8 cellular contexts compared by ENCODE assay signal in the genomic region with DNA sequence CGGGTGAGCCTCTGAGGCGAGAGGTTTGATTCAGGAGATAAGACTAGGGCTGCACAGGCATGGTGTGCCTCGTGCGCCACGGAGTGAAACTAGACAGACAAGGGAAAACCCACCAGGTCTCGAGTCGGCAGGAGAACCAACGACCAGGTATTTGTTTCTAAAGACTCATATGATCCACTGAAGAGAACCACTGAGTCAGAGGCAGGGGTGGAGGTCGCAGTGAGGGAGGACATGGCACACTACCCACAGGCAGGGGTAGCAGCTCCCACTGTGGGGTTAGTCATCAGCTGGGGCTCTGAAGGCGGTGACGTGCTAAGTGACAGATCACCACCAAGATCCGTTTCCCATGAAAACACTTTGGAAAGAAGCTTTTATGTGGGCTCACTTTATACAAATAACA. TPM values are rescaled to one million over a fixed set of nuclear protein-coding genes. Genes with fewer than 3 reads are reported as not detected.
DNase-seq lines count a peak whose midpoint lies in the region; ATAC-seq lines count a peak whose summit lies in the region.
"Had no signal": no experiment of that assay in that cellular context is flagged by ENCODE, and none has a peak within 500 bp of the region (broad histone marks: within the 10 kb centered on the region; RNA-seq: fewer than 3 reads in every experiment).

No MANE protein-coding gene starts in this region.

- peak overlapping the region; percentile 95 for H3K27ac Mint-ChIP-seq in activated T-helper 17 cell treated with anti-CD3 and anti-CD28 coated beads, Interleukin-2, amount 50 U/mL, for 72 hours
- H3K27ac Mint-ChIP-seq in stimulated activated naive B cell treated with anti-CD40 and anti-IgM and Interleukin-4, amounts not matched to agents 10 μg/mL and 1 μg/mL and 100 μg/mL, for 72 hours = peak overlapping the region; percentile 84

- DNase-seq in RPMI7951 (ENCODE audit: low read depth) (peak; percentile 74), lung microvascular endothelial cell (ENCODE audit: low read depth in 2 of 2) (peak; percentile 32 to 90), NCI-H526 (lab: John Stamatoyannopoulos, UW) (no peak)
- no peak for DNase-seq in stimulated activated naive B cell treated with anti-CD40 and anti-IgM and Interleukin-4, amounts not matched to agents 10 μg/mL and 1 μg/mL and 100 μg/mL, for 72 hours

- peaks cover 55% of the 10 kb centered on the region for H3K4me1 Mint-ChIP-seq in activated T-helper 17 cell treated with anti-CD3 and anti-CD28 coated beads, Interleukin-2, amount 50 U/mL, for 72 hours
- H3K4me1 Mint-ChIP-seq in stimulated activated naive B cell treated with anti-CD40 and anti-IgM and Interleukin-4, amounts not matched to agents 10 μg/mL and 1 μg/mL and 100 μg/mL, for 72 hours = peaks cover 47 to 89% of the 10 kb centered on the region in 2 donors

- H3K9me3 Mint-ChIP-seq in activated T-helper 17 cell treated with anti-CD3 and anti-CD28 coated beads, Interleukin-2, amount 50 U/mL, for 72 hours = no peaks in the 10 kb centered on the region
- no peaks in the 10 kb centered on the region for H3K9me3 Mint-ChIP-seq in stimulated activated naive B cell treated with anti-CD40 and anti-IgM and Interleukin-4, amounts not matched to agents 10 μg/mL and 1 μg/mL and 100 μg/mL, for 72 hours

- ATAC-seq in activated T-helper 17 cell treated with anti-CD3 and anti-CD28 coated beads, Interleukin-2, amount 50 U/mL, for 72 hours (replicated peaks) = peak; percentile 89
- ATAC-seq in stimulated activated naive B cell treated with anti-CD40 and anti-IgM and Interleukin-4, amounts not matched to agents 10 μg/mL and 1 μg/mL and 100 μg/mL, for 72 hours (replicated peaks) = peak; percentile 67 to 90
- ATAC-seq in HG03521 (IDR thresholded peaks at IDR 0.05; ENCODE audit: unreplicated experiment) (no peak), GM21528 (IDR thresholded peaks at IDR 0.05; ENCODE audit: low FRiP score, unreplicated experiment) (no peak)
- ATAC-seq: HCT116 had no signal

- H3K36me3 Mint-ChIP-seq in activated T-helper 17 cell treated with anti-CD3 and anti-CD28 coated beads, Interleukin-2, amount 50 U/mL, for 72 hours (ENCODE audit: low read depth) = peaks cover 75% of the 10 kb centered on the region
- peaks cover 11 to 44% of the 10 kb centered on the region in 2 donors for H3K36me3 Mint-ChIP-seq in stimulated activated naive B cell treated with anti-CD40 and anti-IgM and Interleukin-4, amounts not matched to agents 10 μg/mL and 1 μg/mL and 100 μg/mL, for 72 hours

- H3K27me3 Mint-ChIP-seq in activated T-helper 17 cell treated with anti-CD3 and anti-CD28 coated beads, Interleukin-2, amount 50 U/mL, for 72 hours = no peaks in the 10 kb centered on the region
- no peaks in the 10 kb centered on the region for H3K27me3 Mint-ChIP-seq in stimulated activated naive B cell treated with anti-CD40 and anti-IgM and Interleukin-4, amounts not matched to agents 10 μg/mL and 1 μg/mL and 100 μg/mL, for 72 hours

- H3K4me3 Mint-ChIP-seq in activated T-helper 17 cell treated with anti-CD3 and anti-CD28 coated beads, Interleukin-2, amount 50 U/mL, for 72 hours = peak overlapping the region; percentile 73
- peak overlapping the region; percentile 56 to 78 for H3K4me3 Mint-ChIP-seq in stimulated activated naive B cell treated with anti-CD40 and anti-IgM and Interleukin-4, amounts not matched to agents 10 μg/mL and 1 μg/mL and 100 μg/mL, for 72 hours

RNA-seq across cellular contexts. Expression of gene CHSY1, which starts 45.7 kb away (rescaled TPM):
- 37.7 and 41.5 TPM in 2 replicates for total RNA-seq in RPMI7951 (2014; rRNA removed; shearing (Covaris generic))
- total RNA-seq in activated T-helper 17 cell treated with anti-CD3 and anti-CD28 coated beads, Interleukin-2, amount 50 U/mL, for 72 hours = 100 to 1,000 TPM in 1 of 2 donors, 10 to 100 TPM in 1; 47.4 to 114 TPM
- total RNA-seq in lung microvascular endothelial cell = 22.2 and 31.9 TPM in 2 replicates

Comparison
In these comparisons a context has a peak if more than half of its experiments do, and no peak if none do; other contexts are left out.
1. DNase-seq: peak in RPMI7951 (single experiment) and lung microvascular endothelial cell (2 of 2); none in stimulated activated naive B cell treated with anti-CD40 and anti-IgM and Interleukin-4, amounts not matched to agents 10 μg/mL and 1 μg/mL and 100 μg/mL, for 72 hours (single experiment) and NCI-H526 (0 of 2).
2. ATAC-seq: peak in activated T-helper 17 cell treated with anti-CD3 and anti-CD28 coated beads, Interleukin-2, amount 50 U/mL, for 72 hours (single experiment) and stimulated activated naive B cell treated with anti-CD40 and anti-IgM and Interleukin-4, amounts not matched to agents 10 μg/mL and 1 μg/mL and 100 μg/mL, for 72 hours (2 of 2); none in HG03521 (single experiment) and GM21528 (single experiment).